Comparison of ENCODE assay signal across 8 cellular contexts in genomic region chrX:124406294-124407013, GRCh38.
A peak's percentile ranks its signal among the peaks of the same experiment; 100 is the strongest.
DNase-seq lines count a peak whose midpoint lies in the region; ATAC-seq and TF ChIP-seq lines count a peak whose summit lies in the region.

No MANE protein-coding gene starts in this region.

- no peak overlapping the region for H3K27ac ChIP-seq in IMR-90 (ENCODE audit: insufficient read depth, low read length)
- no peak overlapping the region for H3K27ac ChIP-seq in RWPE1

- H2AK5ac ChIP-seq in IMR-90 (ENCODE audit: low read depth, low read length), result no peak overlapping the region

- no peak overlapping the region for H3K9ac ChIP-seq in IMR-90 (ENCODE audit: low read depth, low read length)

- TF ChIP-seq CTCF in IMR-90 (conservative IDR thresholded peaks at IDR 0.05; ENCODE audit: low read depth, low read length) (peak; percentile 48), RWPE1 (conservative IDR thresholded peaks at IDR 0.05; ENCODE audit: low read depth) (peak; percentile 48)

- no peak overlapping the region for H4K91ac ChIP-seq in IMR-90 (ENCODE audit: insufficient read depth, low read depth, low read length)

- no peak overlapping the region for H3K4me3 ChIP-seq in IMR-90 (ENCODE audit: insufficient read depth, low read depth, low read length)

- H2BK5ac ChIP-seq in IMR-90 (ENCODE audit: low read depth, low read length, poor library complexity, severe bottlenecking), result no peak overlapping the region

- H4K5ac ChIP-seq in IMR-90 (ENCODE audit: low read depth, low read length), result no peak overlapping the region

- no TSS peak for BruUV-seq in IMR-90 (replicated peaks; lab: Mats Ljungman, UMichigan)

- no peaks in the 10 kb centered on the region for H3K4me1 ChIP-seq in IMR-90 (ENCODE audit: control insufficient read depth, insufficient read depth, low read length)

- H3K9me1 ChIP-seq in IMR-90 (ENCODE audit: insufficient read depth, low read length), result no peaks in the 10 kb centered on the region

- no peak overlapping the region for H3K56ac ChIP-seq in IMR-90 (ENCODE audit: extremely low read depth, insufficient read depth, low read length)

- no peak overlapping the region for H3K4ac ChIP-seq in IMR-90 (ENCODE audit: low read depth, low read length)

- no peak overlapping the region for H3K23ac ChIP-seq in IMR-90 (ENCODE audit: low read depth, low read length)

- no peaks in the 10 kb centered on the region for H3K36me3 ChIP-seq in IMR-90 (ENCODE audit: control insufficient read depth, insufficient read depth, low read length)

- no peak overlapping the region for H3K14ac ChIP-seq in IMR-90 (replicated peaks; ENCODE audit: low read depth, low read length)

- WGBS in IMR-90 (ENCODE audit: extremely low coverage in 2 of 2, insufficient read length in 1 of 2), 2 experiments, result no CpG with 5 or more reads among the region's 12 CpGs

- H3K18ac ChIP-seq in IMR-90 (ENCODE audit: low read depth, low read length), result no peak overlapping the region

- H3K4me2 ChIP-seq in IMR-90 (ENCODE audit: low read depth, low read length), result no peak overlapping the region

- DNase-seq in D341Med (ENCODE audit: low spot score) (peak; percentile 66), IMR-90 (peak; percentile 46), RWPE1 (ENCODE audit: low spot score) (peak; percentile 87), glomerular endothelial cell (ENCODE audit: extremely low read depth, low read depth, low spot score) (peak; percentile 54), retina (peak; percentile 50), cortex of kidney (lab: John Stamatoyannopoulos, UW) (no peak)
- peak; percentile 77 for DNase-seq in activated effector memory CD4-positive, alpha-beta T cell treated with anti-CD3 and anti-CD28 coated beads, Interleukin-2, amount 50 U/mL, for 16 hours

- POLR2A ChIA-PET in IMR-90 (lab: Charles Lee; ENCODE audit: unreplicated experiment) (no interaction called here), RWPE1 (lab: Yijun Ruan, JAX; ENCODE audit: low non-redundant PET) (no interaction called here)

- no peaks in the 10 kb centered on the region for H3K9me3 ChIP-seq in IMR-90 (ENCODE audit: control insufficient read depth, insufficient read depth, low read length)

- CTCF ChIA-PET in IMR-90 (lab: Yijun Ruan, JAX) (no interaction called here), RWPE1 (lab: Yijun Ruan, JAX) (interaction anchor here (0.7 to 1.7 kb wide), 2 partner anchors 405 to 725 kb away, joined by 4 to 5 read pairs; no protein-coding TSS in a partner anchor)

- H2BK15ac ChIP-seq in IMR-90 (ENCODE audit: low read depth, low read length), result no peak overlapping the region

- no peak overlapping the region for H2AFZ ChIP-seq in IMR-90 (replicated peaks; ENCODE audit: low read length, poor library complexity)

- no peak overlapping the region for H2BK120ac ChIP-seq in IMR-90 (ENCODE audit: low read depth, low read length)

- in situ Hi-C loops in IMR-90 (cut with MboI; ENCODE audit: low sequenced_read_pairs), result no loop called here

- TF ChIP-seq POLR2A in IMR-90 (IDR thresholded peaks at IDR 0.05; ENCODE audit: low read depth, low read length), result no peak

- no peaks in the 10 kb centered on the region for H3K79me1 ChIP-seq in IMR-90 (ENCODE audit: low read depth in 1 of 2, low read length in 2 of 2)

- TF ChIP-seq RAD21 in IMR-90 (IDR thresholded peaks at IDR 0.05; ENCODE audit: low read length), result peak; percentile 70

- no peak overlapping the region for H2BK20ac ChIP-seq in IMR-90 (ENCODE audit: low read depth, low read length)

- H4K8ac ChIP-seq in IMR-90 (ENCODE audit: low read depth in 2 of 2, low read length in 2 of 2), result no peak overlapping the region

- H4K20me1 ChIP-seq in IMR-90 (ENCODE audit: insufficient read depth, low read length), result no peaks in the 10 kb centered on the region

- intact Hi-C loops in IMR-90 (cut with micrococcal nuclease), result no loop called here

- H2AK9ac ChIP-seq in IMR-90 (replicated peaks; ENCODE audit: low read depth, low read length, poor library complexity), result no peak overlapping the region

- ATAC-seq in GM19467 (IDR thresholded peaks at IDR 0.05; ENCODE audit: unreplicated experiment), result peak; percentile 82
- peak; percentile 72 for ATAC-seq in IMR-90 (ENCODE audit: low read depth)

- no peaks in the 10 kb centered on the region for H3K27me3 ChIP-seq in IMR-90 (ENCODE audit: control insufficient read depth, insufficient read depth, low read length)

- dilution Hi-C loops in IMR-90 (cut with HindIII; ENCODE audit: low sequenced_read_pairs, unreplicated experiment), result no loop called here

TF ChIP-seq in IMR-90, 13 proteins besides CTCF, POLR2A, EP300 and RAD21:
- TF ChIP-seq FOS (IDR thresholded peaks at IDR 0.05; ENCODE audit: low read depth, low read length) (no peak), SMC3 (IDR thresholded peaks at IDR 0.05; ENCODE audit: low read depth, low read length) (0 out of 2 replicates have a peak, but pooled peaks have one; percentile 14)
